9 cellular contexts compared by ENCODE assay signal in the genomic region with DNA sequence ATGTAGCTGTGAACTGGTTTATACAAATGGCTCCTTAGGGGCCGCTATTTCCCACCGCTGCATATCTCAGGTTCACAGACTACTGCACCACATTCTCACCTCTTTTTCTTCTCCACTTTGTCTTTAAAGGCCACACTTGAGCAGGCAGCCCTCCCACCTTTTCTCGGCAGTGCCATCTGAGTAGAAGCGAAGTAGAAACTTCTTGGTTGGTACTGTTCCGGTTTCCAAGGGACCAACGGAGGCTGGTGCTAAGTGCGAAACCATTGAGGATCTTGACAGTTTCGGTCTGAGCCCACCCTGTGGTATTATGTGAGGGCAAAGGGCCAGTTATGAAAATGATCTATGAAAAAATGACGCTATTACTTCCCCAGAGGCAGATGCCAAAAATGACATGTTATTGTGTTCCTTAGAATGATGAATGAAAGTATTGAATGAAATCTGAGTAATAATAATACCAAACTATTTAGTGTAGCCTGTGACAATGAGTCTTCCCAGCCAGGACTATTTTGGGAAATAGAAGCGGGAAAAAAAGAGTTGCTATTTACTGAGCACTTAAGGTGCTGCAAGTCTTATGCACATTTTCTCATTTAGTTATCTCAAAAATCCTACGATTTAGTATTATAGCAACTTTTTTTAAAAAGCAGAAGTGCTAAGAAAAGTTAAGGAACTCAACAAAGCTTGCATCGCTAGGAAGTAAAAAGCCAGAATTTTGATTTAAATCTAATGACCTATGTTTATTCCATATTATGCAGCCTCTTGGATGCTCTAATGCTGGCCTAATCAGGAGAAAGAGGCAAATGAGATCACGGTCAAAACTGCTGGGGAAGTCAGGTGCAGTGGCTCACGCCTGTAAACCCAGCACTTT. TPM values are rescaled to one million over a fixed set of nuclear protein-coding genes. Genes with fewer than 3 reads are reported as not detected.
A peak's percentile ranks its signal among the peaks of the same experiment; 100 is the strongest.
DNase-seq lines count a peak whose midpoint lies in the region; ATAC-seq and TF ChIP-seq lines count a peak whose summit lies in the region.
"Had no signal": no experiment of that assay in that cellular context is flagged by ENCODE, and none has a peak within 500 bp of the region (broad histone marks: within the 10 kb centered on the region; RNA-seq: fewer than 3 reads in every experiment).

No MANE protein-coding gene starts in this region.

- no peak for TF ChIP-seq POLR2A in stomach (IDR thresholded peaks at IDR 0.05)

- no peak overlapping the region for H3K23ac ChIP-seq in neuronal stem cell (ENCODE audit: low read depth, low read length, poor library complexity)

- H3K9me3 ChIP-seq in OCI-LY1 (ENCODE audit: low read length), result no peaks in the 10 kb centered on the region
- H3K9me3 ChIP-seq in neuronal stem cell (replicated peaks in 1 of 2; ENCODE audit: control insufficient read depth in 2 of 2, insufficient read depth in 1 of 2, low read depth in 1 of 2, low read length in 2 of 2), result peaks cover 3 to 9% of the 10 kb centered on the region in 2 donors
- peaks cover 0 to 5% (median 0%) of the 10 kb centered on the region in 4 donors for H3K9me3 ChIP-seq in stomach

- no peaks in the 10 kb centered on the region for H3K9me2 ChIP-seq in OCI-LY1 (ENCODE audit: low read depth, low read length)

- TF ChIP-seq EP300 in stomach (IDR thresholded peaks at IDR 0.05), result no peak

- no peak overlapping the region for H2BK120ac ChIP-seq in neuronal stem cell (ENCODE audit: low read depth, low read length)

- no peak overlapping the region for H3K4ac ChIP-seq in neuronal stem cell (ENCODE audit: low read length)

- H3K36me3 ChIP-seq in OCI-LY1 (ENCODE audit: insufficient read depth, low read length) (peaks cover 6% of the 10 kb centered on the region; the same call in 1 of the 2 replicates), neuronal stem cell (replicated peaks in 1 of 2; ENCODE audit: control insufficient read depth in 2 of 2, insufficient read depth in 2 of 2, low read length in 2 of 2) (no peaks in the 10 kb centered on the region), stomach (no peaks in the 10 kb centered on the region)

- H3K14ac ChIP-seq in neuronal stem cell (ENCODE audit: low read length), result no peak overlapping the region

- peak overlapping the region; percentile 60 for H3K4me3 ChIP-seq in OCI-LY1 (ENCODE audit: low read depth, low read length, poor library complexity, severe bottlenecking)
- no peak overlapping the region for H3K4me3 ChIP-seq in neuronal stem cell (ENCODE audit: low read length in 2 of 2)
- H3K4me3 ChIP-seq in stomach, result no peak overlapping the region

- H2BK12ac ChIP-seq in neuronal stem cell (ENCODE audit: low read length), result no peak overlapping the region

- TF ChIP-seq CTCF in OCI-LY1 (IDR thresholded peaks at IDR 0.05; ENCODE audit: low read length) (peak; percentile 47), stomach (IDR thresholded peaks at IDR 0.05) (no peak)

- WGBS in neuronal stem cell (ENCODE audit: extremely low coverage in 2 of 2, insufficient read length in 2 of 2, insufficient replicate concordance in 1 of 2), 2 donors, result no CpG with 5 or more reads among the region's 14 CpGs
- WGBS in stomach, 5 donors, result 62 to 77% (median 74%) methylated on average over 13 to 14 of the region's 14 CpGs

- no peak overlapping the region for H4K8ac ChIP-seq in neuronal stem cell (ENCODE audit: low read depth, low read length)

- peaks cover 0 to 7% of the 10 kb centered on the region in 2 donors for H3K36me3 Mint-ChIP-seq in naive B cell

- H3K4me1 Mint-ChIP-seq in naive B cell, result peaks cover 71 to 84% (median 80%) of the 10 kb centered on the region in 3 donors

- H3K4me1 ChIP-seq in OCI-LY1 (ENCODE audit: insufficient read depth, low read length, severe bottlenecking), result peaks cover 91% of the 10 kb centered on the region
- H3K4me1 ChIP-seq in neuronal stem cell (ENCODE audit: control insufficient read depth in 2 of 2, insufficient read depth in 1 of 2, low read depth in 1 of 2, low read length in 2 of 2), result peaks cover 3 to 9% of the 10 kb centered on the region in 2 donors
- peaks cover 6 to 34% (median 16%) of the 10 kb centered on the region in 4 donors for H3K4me1 ChIP-seq in stomach

- H4K20me1 ChIP-seq in OCI-LY1 (ENCODE audit: insufficient read depth, low read length), result no peaks in the 10 kb centered on the region

- peak overlapping the region; percentile 36 to 91 (median 84) for H3K4me3 Mint-ChIP-seq in naive B cell

- peak overlapping the region; percentile 87 for H3K9ac ChIP-seq in OCI-LY1 (ENCODE audit: low read length)
- H3K9ac ChIP-seq in neuronal stem cell (ENCODE audit: low read depth, low read length, poor library complexity), result no peak overlapping the region

- H2BK5ac ChIP-seq in neuronal stem cell (ENCODE audit: low read length), result no peak overlapping the region

- H3K79me2 ChIP-seq in OCI-LY1 (ENCODE audit: insufficient read depth, low read length), result no peaks in the 10 kb centered on the region

- peak overlapping the region; percentile 95 to 100 (median 98) for H3K27ac Mint-ChIP-seq in naive B cell

- peak; percentile 48 for ATAC-seq in GM18502 (IDR thresholded peaks at IDR 0.05; ENCODE audit: poor library complexity, unreplicated experiment)
- ATAC-seq in GM21737 (IDR thresholded peaks at IDR 0.05; ENCODE audit: unreplicated experiment), result peak; percentile 35
- ATAC-seq in naive B cell (ENCODE audit: low read depth in 2 of 2), result peak; percentile 41 to 53

- H3F3A ChIP-seq in OCI-LY1 (ENCODE audit: insufficient read depth, low read length), result peaks cover 40% of the 10 kb centered on the region

- peak overlapping the region; percentile 100 for H3K27ac ChIP-seq in OCI-LY1 (ENCODE audit: low read depth, low read length, poor library complexity, severe bottlenecking)
- no peak overlapping the region for H3K27ac ChIP-seq in neuronal stem cell (replicated peaks; ENCODE audit: low read length)
- peak overlapping the region in 1 of 5 donors; percentile 35 for H3K27ac ChIP-seq in stomach

- peak; percentile 88 for DNase-seq in naive B cell
- no peak for DNase-seq in NK-92 (lab: John Stamatoyannopoulos, UW; ENCODE audit: unreplicated experiment)
- DNase-seq in NCI-H1694 (lab: John Stamatoyannopoulos, UW), result no peak
- DNase-seq in neuronal stem cell (ENCODE audit: low spot score), result no peak
- DNase-seq in stomach, result no peak

- peaks cover 0 to 5% (median 2%) of the 10 kb centered on the region in 7 donors for H3K9me3 Mint-ChIP-seq in naive B cell

- no peak overlapping the region for H4K91ac ChIP-seq in neuronal stem cell (ENCODE audit: low read depth, low read length, poor library complexity)

- H2AFZ ChIP-seq in OCI-LY1 (ENCODE audit: low read length) (no peak overlapping the region), neuronal stem cell (ENCODE audit: low read length) (no peak overlapping the region)

- H3K18ac ChIP-seq in neuronal stem cell (ENCODE audit: low read length), result no peak overlapping the region

- H3K27me3 ChIP-seq in OCI-LY1 (ENCODE audit: insufficient read depth, low read length), result no peaks in the 10 kb centered on the region
- peaks cover 0 to 5% (median 0%) of the 10 kb centered on the region in 3 experiments for H3K27me3 ChIP-seq in neuronal stem cell (ENCODE audit: control insufficient read depth in 3 of 3, insufficient read depth in 3 of 3, low read depth in 1 of 3, low read length in 3 of 3)
- no peaks in the 10 kb centered on the region for H3K27me3 ChIP-seq in stomach

- H2AK5ac ChIP-seq in neuronal stem cell (ENCODE audit: low read depth, low read length), result no peak overlapping the region

- no peaks in the 10 kb centered on the region for H3K27me3 Mint-ChIP-seq in naive B cell

- no peak overlapping the region for H2BK15ac ChIP-seq in neuronal stem cell (ENCODE audit: low read length)

- intact Hi-C loops in stomach (cut with DNase I; ENCODE audit: low total_unique reads), result no loop called here

- no peaks in the 10 kb centered on the region for H3K79me1 ChIP-seq in neuronal stem cell (ENCODE audit: low read depth, low read length)

- H3K4me2 ChIP-seq in OCI-LY1 (ENCODE audit: low read length), result peak overlapping the region; percentile 86
- H3K4me2 ChIP-seq in neuronal stem cell (ENCODE audit: insufficient read depth, low read length, poor library complexity, severe bottlenecking), result no peak overlapping the region

RNA-seq across cellular contexts. Expression of gene CHRNA9, which starts 29.6 kb away (rescaled TPM):
- polyA plus RNA-seq in naive B cell (ENCODE audit: low read depth in 6 of 6), result under 1 TPM in 1 of 6 donors, not detected in 5; 0.25 TPM
- polyA plus RNA-seq in neuronal stem cell (2013, experiment 1 of 2), result 0.86 TPM
- 0.89 TPM for polyA plus RNA-seq in neuronal stem cell (2013, experiment 2 of 2)
- not detected for total RNA-seq in stomach
- polyA plus RNA-seq in stomach, result under 1 TPM in 1 of 3 donors, not detected in 2; 0.31 TPM
- total RNA-seq: SK-MEL-5 had no signal
